ENCODE assay signal across 29 cellular contexts in the genomic region with DNA sequence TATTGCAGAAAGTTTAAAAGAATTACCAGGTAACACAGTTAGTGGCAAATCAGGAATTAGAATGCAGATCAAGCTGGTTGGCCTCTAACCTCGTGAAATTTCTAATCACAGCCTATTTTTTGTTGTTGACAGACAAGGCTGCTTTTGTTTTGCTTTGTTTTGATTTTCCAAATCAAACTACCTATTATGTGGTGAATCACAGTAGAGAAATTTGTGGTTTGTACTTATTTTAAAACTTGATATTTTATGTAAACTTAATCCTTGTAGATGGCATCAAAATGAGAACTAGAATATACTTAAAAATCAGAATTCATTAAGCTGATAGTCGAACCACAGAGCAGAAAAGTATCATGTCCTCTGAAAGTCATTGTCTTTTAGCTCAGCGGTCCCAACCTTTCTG.
"Had no signal": no experiment of that assay in that cellular context is flagged by ENCODE, and none has a peak within 500 bp of the region (broad histone marks: within the 10 kb centered on the region; RNA-seq: fewer than 3 reads in every experiment).

No MANE protein-coding gene starts in this region.

- ATAC-seq: activated CD4-positive, alpha-beta T cell treated with anti-CD3 and anti-CD28 coated beads for 36 hours; activated CD8-positive, alpha-beta memory T cell treated with anti-CD3 and anti-CD28 coated beads, Interleukin-2, amount 10 ng/mL, durations not matched to agents 7 days and 5 days; activated CD8-positive, alpha-beta T cell treated with anti-CD3 and anti-CD28 coated beads, Interleukin-2, amount 10 ng/mL, durations not matched to agents 7 days and 5 days; activated naive CD4-positive, alpha-beta T cell treated with anti-CD3 and anti-CD28 coated beads, Interleukin-2, amount 50 U/mL, for 72 hours; activated T-cell treated with anti-CD3 and anti-CD28 coated beads, Interleukin-2, amount 50 U/mL, for 72 hours; effector memory CD8-positive, alpha-beta T cell; foreskin keratinocyte; gastroesophageal sphincter; heart right ventricle had no signal

- H3K27ac ChIP-seq: ascending aorta, breast epithelium, cardiac muscle cell, coronary artery, esophagus muscularis mucosa, foreskin keratinocyte, gastroesophageal sphincter, heart right ventricle had no signal

- DNase-seq: activated CD4-positive, alpha-beta memory T cell treated with anti-CD3 and anti-CD28 coated beads for 36 hours; activated CD4-positive, alpha-beta T cell treated with anti-CD3 and anti-CD28 coated beads for 36 hours; activated CD4-positive, alpha-beta T cell treated with anti-CD3 and anti-CD28 coated beads, Interleukin-2, amount 10 ng/mL, durations not matched to agents 24 days and 14 days; activated CD4-positive, CD25-positive, alpha-beta regulatory T cell; activated CD4-positive, CD25-positive, alpha-beta regulatory T cell treated with anti-CD3 and anti-CD28 coated beads, Interleukin-2, amount 50 U/mL, for 72 hours; activated CD8-positive, alpha-beta memory T cell treated with anti-CD3 and anti-CD28 coated beads, Interleukin-2, amount 10 ng/mL, durations not matched to agents 7 days and 5 days; activated CD8-positive, alpha-beta memory T cell treated with anti-CD3 and anti-CD28 coated beads, Interleukin-2, amount 50 U/mL, for 4 hours; activated CD8-positive, alpha-beta T cell treated with anti-CD3 and anti-CD28 coated beads, Interleukin-2, amount 10 ng/mL, durations not matched to agents 7 days and 5 days; activated gamma-delta T cell; activated naive CD4-positive, alpha-beta T cell; activated naive CD4-positive, alpha-beta T cell treated with anti-CD3 and anti-CD28 coated beads, Interleukin-2, amount 10 ng/mL, durations not matched to agents 7 days and 5 days; activated naive CD8-positive, alpha-beta T cell treated with anti-CD3 and anti-CD28 coated beads, Interleukin-2, amount 10 ng/mL, durations not matched to agents 7 days and 5 days; activated T-cell treated with anti-CD3 and anti-CD28 coated beads, Interleukin-2, amount 50 U/mL, for 1 hour; activated T-cell treated with anti-CD3 and anti-CD28 coated beads, Interleukin-2, amount 50 U/mL, for 72 hours; effector CD4-positive, alpha-beta T cell; effector memory CD8-positive, alpha-beta T cell; erythroblast; foreskin keratinocyte; glutamatergic neuron; heart right ventricle; T-helper 1 cell; T-helper 2 cell had no signal
